30 cellular contexts compared by ENCODE assay signal in genomic region chr11:44008698-44009097, GRCh38. TPM values are rescaled to one million over a fixed set of nuclear protein-coding genes. Genes with fewer than 3 reads are reported as not detected.
"Had no signal": no experiment of that assay in that cellular context is flagged by ENCODE, and none has a peak within 500 bp of the region (broad histone marks: within the 10 kb centered on the region; RNA-seq: fewer than 3 reads in every experiment).

No MANE protein-coding gene starts in this region.

- H3K4me1 ChIP-seq: breast epithelium had no signal

- H3K4me1 Mint-ChIP-seq: activated CD4-positive, alpha-beta T cell treated with anti-CD3 and anti-CD28 coated beads, Interleukin-2, amount 10 ng/mL, durations not matched to agents 7 days and 5 days; activated naive CD8-positive, alpha-beta T cell treated with anti-CD3 and anti-CD28 coated beads, Interleukin-2, amount 10 ng/mL, durations not matched to agents 7 days and 5 days had no signal

- H3K27me3 ChIP-seq: adrenal gland, breast epithelium had no signal

- H3K4me3 Mint-ChIP-seq: activated CD4-positive, alpha-beta memory T cell treated with anti-CD3 and anti-CD28 coated beads for 36 hours; activated CD4-positive, alpha-beta T cell treated with anti-CD3 and anti-CD28 coated beads, Interleukin-2, amount 10 ng/mL, durations not matched to agents 7 days and 5 days; activated naive CD8-positive, alpha-beta T cell treated with anti-CD3 and anti-CD28 coated beads, Interleukin-2, amount 10 ng/mL, durations not matched to agents 7 days and 5 days; activated T-cell treated with anti-CD3 and anti-CD28 coated beads, Interleukin-2, amount 50 U/mL, for 72 hours had no signal

- H3K36me3 ChIP-seq: adrenal gland, breast epithelium had no signal

- ATAC-seq: activated T-cell treated with anti-CD3 and anti-CD28 coated beads, Interleukin-2, amount 50 U/mL, for 72 hours; Right ventricle myocardium inferior had no signal

- H3K4me3 ChIP-seq: adrenal gland, breast epithelium, SK-N-MC had no signal

- H3K9me3 ChIP-seq: adrenal gland, breast epithelium had no signal

- H3K36me3 Mint-ChIP-seq: activated CD4-positive, alpha-beta memory T cell treated with anti-CD3 and anti-CD28 coated beads for 36 hours; activated naive CD8-positive, alpha-beta T cell treated with anti-CD3 and anti-CD28 coated beads, Interleukin-2, amount 10 ng/mL, durations not matched to agents 7 days and 5 days had no signal

- H3K27ac Mint-ChIP-seq: activated CD4-positive, alpha-beta memory T cell treated with anti-CD3 and anti-CD28 coated beads for 36 hours; activated CD4-positive, alpha-beta T cell treated with anti-CD3 and anti-CD28 coated beads, Interleukin-2, amount 10 ng/mL, durations not matched to agents 7 days and 5 days; activated naive CD8-positive, alpha-beta T cell treated with anti-CD3 and anti-CD28 coated beads, Interleukin-2, amount 10 ng/mL, durations not matched to agents 7 days and 5 days; activated T-cell treated with anti-CD3 and anti-CD28 coated beads, Interleukin-2, amount 50 U/mL, for 72 hours; activated T-helper 2 cell treated with anti-CD3 and anti-CD28 coated beads, Interferon-gamma antibody, Interleukin-2, Interleukin-4, amounts not matched to agents 10 μg/mL and 5 μg/mL and 100 μg/mL, durations not matched to agents 14 hours and 24 hours and 36 hours had no signal

- H3K27ac ChIP-seq: breast epithelium, SK-N-MC, VCaP had no signal

- H3K9me3 Mint-ChIP-seq: activated CD4-positive, alpha-beta memory T cell treated with anti-CD3 and anti-CD28 coated beads for 36 hours; activated CD4-positive, alpha-beta T cell treated with anti-CD3 and anti-CD28 coated beads, Interleukin-2, amount 10 ng/mL, durations not matched to agents 7 days and 5 days; activated naive CD8-positive, alpha-beta T cell treated with anti-CD3 and anti-CD28 coated beads, Interleukin-2, amount 10 ng/mL, durations not matched to agents 7 days and 5 days; activated T-cell treated with anti-CD3 and anti-CD28 coated beads, Interleukin-2, amount 50 U/mL, for 72 hours; activated T-helper 2 cell treated with anti-CD3 and anti-CD28 coated beads, Interferon-gamma antibody, Interleukin-2, Interleukin-4, amounts not matched to agents 10 μg/mL and 5 μg/mL and 100 μg/mL, durations not matched to agents 14 hours and 24 hours and 36 hours had no signal

- DNase-seq: activated CD4-positive, alpha-beta memory T cell treated with anti-CD3 and anti-CD28 coated beads for 36 hours; activated CD4-positive, alpha-beta T cell treated with anti-CD3 and anti-CD28 coated beads, Interleukin-2, amount 10 ng/mL, durations not matched to agents 7 days and 5 days; activated CD4-positive, CD25-positive, alpha-beta regulatory T cell; activated gamma-delta T cell treated with Interleukin-2 at 50 U/mL for 16 hours; activated naive CD4-positive, alpha-beta T cell treated with anti-CD3 and anti-CD28 coated beads, Interleukin-2, amount 50 U/mL, for 16 hours; activated naive CD8-positive, alpha-beta T cell treated with anti-CD3 and anti-CD28 coated beads, Interleukin-2, amount 10 ng/mL, durations not matched to agents 7 days and 5 days; activated T-cell treated with anti-CD3 and anti-CD28 coated beads, Interleukin-2, amount 50 U/mL, for 72 hours; anterior cingulate cortex; IMR-90; KG1; NCI-H1092; NCI-H1417; NCI-H1694; NCI-H2029; NCI-H2107; NCI-H345; NCI-H510A; NCI-H69; NK-92 treated with Interleukin-12 subunit alpha and Interleukin-12 subunit beta, amount 100 ng/mL, for 24 hours; OCI-M1; RPMI8226; T-helper 1 cell had no signal

RNA-seq across cellular contexts. Expression of gene ACCSL, which starts 39.1 kb away (rescaled TPM):
- total RNA-seq: activated CD4-positive, alpha-beta memory T cell treated with anti-CD3 and anti-CD28 coated beads for 36 hours; activated CD4-positive, alpha-beta T cell treated with anti-CD3 and anti-CD28 coated beads, Interleukin-2, amount 10 ng/mL, durations not matched to agents 7 days and 5 days; activated naive CD8-positive, alpha-beta T cell treated with anti-CD3 and anti-CD28 coated beads, Interleukin-2, amount 10 ng/mL, durations not matched to agents 7 days and 5 days; activated T-helper 2 cell treated with anti-CD3 and anti-CD28 coated beads, Interferon-gamma antibody, Interleukin-2, Interleukin-4, amounts not matched to agents 10 μg/mL and 5 μg/mL and 100 μg/mL, durations not matched to agents 14 hours and 24 hours and 36 hours; adrenal gland; breast epithelium; IMR-90; MCF 10A; Right ventricle myocardium inferior; T-helper 2 cell treated with Interferon-gamma antibody and Interleukin-4, amounts not matched to agents 100 ng/mL and 5 ng/mL, for 36 hours had no signal
- polyA plus RNA-seq: adrenal gland, IMR-90 had no signal
